9 cellular contexts compared by ENCODE assay signal in genomic region chr16:24609740-24610420, GRCh38.
DNase-seq lines count a peak whose midpoint lies in the region; ATAC-seq lines count a peak whose summit lies in the region.
"Had no signal": no experiment of that assay in that cellular context is flagged by ENCODE, and none has a peak within 500 bp of the region (broad histone marks: within the 10 kb centered on the region; RNA-seq: fewer than 3 reads in every experiment).

No MANE protein-coding gene starts in this region.

- H3K36me3 ChIP-seq in ectodermal cell (ENCODE audit: control insufficient read depth, insufficient read depth, low read length): no peaks in the 10 kb centered on the region
- no peaks in the 10 kb centered on the region for H3K36me3 ChIP-seq in subcutaneous abdominal adipose tissue (ENCODE audit: control insufficient read depth in 5 of 5, insufficient read depth in 5 of 5, low read length in 5 of 5)

- ATAC-seq in activated CD4-positive, alpha-beta T cell treated with anti-CD3 and anti-CD28 coated beads for 36 hours: peak; percentile 33
- ATAC-seq in memory B cell (ENCODE audit: low read depth): peak; percentile 74
- ATAC-seq in GM21515 (IDR thresholded peaks at IDR 0.05; ENCODE audit: unreplicated experiment): no peak
- ATAC-seq in GM19324 (IDR thresholded peaks at IDR 0.05; ENCODE audit: low FRiP score, unreplicated experiment): no peak

- no peak overlapping the region for H3K9ac ChIP-seq in subcutaneous abdominal adipose tissue (ENCODE audit: low read length in 5 of 5)

- H3K27me3 ChIP-seq in ectodermal cell (ENCODE audit: control insufficient read depth, insufficient read depth, low read length, poor library complexity, severe bottlenecking) (peaks cover 15% of the 10 kb centered on the region), subcutaneous abdominal adipose tissue (ENCODE audit: control insufficient read depth in 5 of 5, insufficient read depth in 4 of 5, low read length in 5 of 5) (peaks cover 0 to 24% (median 2%) of the 10 kb centered on the region in 5 donors)

- no peaks in the 10 kb centered on the region for H3K36me3 Mint-ChIP-seq in activated CD4-positive, alpha-beta T cell treated with anti-CD3 and anti-CD28 coated beads for 36 hours (ENCODE audit: low read depth)
- no peaks in the 10 kb centered on the region for H3K36me3 Mint-ChIP-seq in activated CD4-positive, alpha-beta T cell treated with anti-CD3 and anti-CD28 coated beads, Interleukin-2, amount 10 ng/mL, durations not matched to agents 7 days and 5 days (ENCODE audit: low read depth)
- no peaks in the 10 kb centered on the region for H3K36me3 Mint-ChIP-seq in memory B cell
- H3K36me3 Mint-ChIP-seq: CD4-positive, CD25-positive, alpha-beta regulatory T cell had no signal

- H3K4me1 ChIP-seq in ectodermal cell (ENCODE audit: control insufficient read depth, insufficient read depth, low read length) (no peaks in the 10 kb centered on the region), subcutaneous abdominal adipose tissue (ENCODE audit: control insufficient read depth in 5 of 5, insufficient read depth in 5 of 5, low read length in 5 of 5) (peaks cover 0 to 13% (median 11%) of the 10 kb centered on the region in 5 donors)

- H3K27me3 Mint-ChIP-seq in activated CD4-positive, alpha-beta T cell treated with anti-CD3 and anti-CD28 coated beads for 36 hours: peaks cover 46% of the 10 kb centered on the region
- peaks cover 45% of the 10 kb centered on the region for H3K27me3 Mint-ChIP-seq in activated CD4-positive, alpha-beta T cell treated with anti-CD3 and anti-CD28 coated beads, Interleukin-2, amount 10 ng/mL, durations not matched to agents 7 days and 5 days
- H3K27me3 Mint-ChIP-seq in memory B cell: peaks cover 22% of the 10 kb centered on the region

- POLR2A ChIA-PET in activated CD4-positive, alpha-beta T cell treated with anti-CD3 and anti-CD28 coated beads for 36 hours (lab: Charles Lee): interaction anchor here (0.7 kb wide), 1 partner anchor 209 kb away, joined by 3 read pairs; no protein-coding TSS in a partner anchor
- POLR2A ChIA-PET in activated CD4-positive, alpha-beta T cell treated with anti-CD3 and anti-CD28 coated beads, Interleukin-2, amount 10 ng/mL, durations not matched to agents 7 days and 5 days (lab: Charles Lee): no interaction called here

- peak; percentile 51 for DNase-seq in activated CD4-positive, alpha-beta T cell treated with anti-CD3 and anti-CD28 coated beads for 36 hours
- DNase-seq in activated CD4-positive, alpha-beta T cell treated with anti-CD3 and anti-CD28 coated beads, Interleukin-2, amount 10 ng/mL, durations not matched to agents 7 days and 5 days: no peak
- DNase-seq in NCI-H82 (lab: John Stamatoyannopoulos, UW): peak; percentile 96
- DNase-seq in memory B cell (ENCODE audit: low spot score in 2 of 2): peak; percentile 12 to 15
- DNase-seq: CD4-positive, CD25-positive, alpha-beta regulatory T cell had no signal

- no peak overlapping the region for H3K27ac Mint-ChIP-seq in activated CD4-positive, alpha-beta T cell treated with anti-CD3 and anti-CD28 coated beads for 36 hours
- no peak overlapping the region for H3K27ac Mint-ChIP-seq in activated CD4-positive, alpha-beta T cell treated with anti-CD3 and anti-CD28 coated beads, Interleukin-2, amount 10 ng/mL, durations not matched to agents 7 days and 5 days
- H3K27ac Mint-ChIP-seq in memory B cell: peak overlapping the region; percentile 42
- H3K27ac Mint-ChIP-seq: CD4-positive, CD25-positive, alpha-beta regulatory T cell had no signal

- intact Hi-C loops in activated CD4-positive, alpha-beta T cell treated with anti-CD3 and anti-CD28 coated beads for 36 hours (cut with DNase I, micrococcal nuclease): no loop called here

- H3K4me3 ChIP-seq in ectodermal cell (ENCODE audit: insufficient read depth, low read depth, low read length) (peak overlapping the region; percentile 44), subcutaneous abdominal adipose tissue (ENCODE audit: low read depth in 1 of 5, low read length in 5 of 5) (peak overlapping the region; percentile 45 to 62 (median 51))

- peaks cover 13% of the 10 kb centered on the region for H3K4me1 Mint-ChIP-seq in activated CD4-positive, alpha-beta T cell treated with anti-CD3 and anti-CD28 coated beads for 36 hours
- H3K4me1 Mint-ChIP-seq in activated CD4-positive, alpha-beta T cell treated with anti-CD3 and anti-CD28 coated beads, Interleukin-2, amount 10 ng/mL, durations not matched to agents 7 days and 5 days: peaks cover 7% of the 10 kb centered on the region
- peaks cover 5% of the 10 kb centered on the region for H3K4me1 Mint-ChIP-seq in memory B cell

- WGBS in ectodermal cell, 2 experiments: 2 to 3% methylated on average over 22 of the region's 22 CpGs

- CTCF ChIA-PET in activated CD4-positive, alpha-beta T cell treated with anti-CD3 and anti-CD28 coated beads for 36 hours (lab: Charles Lee): interaction anchor here (0.6 to 0.7 kb wide), 3 partner anchors 70 to 193 kb away, joined by 3 to 4 read pairs (median 3); no protein-coding TSS in a partner anchor
- CTCF ChIA-PET in activated CD4-positive, alpha-beta T cell treated with anti-CD3 and anti-CD28 coated beads, Interleukin-2, amount 10 ng/mL, durations not matched to agents 7 days and 5 days (lab: Charles Lee): interaction anchor here (1.7 kb wide), 1 partner anchor 10 kb away, joined by 4 read pairs; no protein-coding TSS in a partner anchor

- peak overlapping the region; percentile 28 for H3K4me3 Mint-ChIP-seq in activated CD4-positive, alpha-beta T cell treated with anti-CD3 and anti-CD28 coated beads for 36 hours
- no peak overlapping the region for H3K4me3 Mint-ChIP-seq in activated CD4-positive, alpha-beta T cell treated with anti-CD3 and anti-CD28 coated beads, Interleukin-2, amount 10 ng/mL, durations not matched to agents 7 days and 5 days
- peak overlapping the region; percentile 74 for H3K4me3 Mint-ChIP-seq in memory B cell

- H3K27ac ChIP-seq in ectodermal cell (ENCODE audit: insufficient read depth, low read depth, low read length, poor library complexity, severe bottlenecking) (no peak overlapping the region), subcutaneous abdominal adipose tissue (ENCODE audit: low read depth, low read length) (no peak overlapping the region)

- no peaks in the 10 kb centered on the region for H3K9me3 Mint-ChIP-seq in activated CD4-positive, alpha-beta T cell treated with anti-CD3 and anti-CD28 coated beads for 36 hours (ENCODE audit: low read depth)
- no peaks in the 10 kb centered on the region for H3K9me3 Mint-ChIP-seq in activated CD4-positive, alpha-beta T cell treated with anti-CD3 and anti-CD28 coated beads, Interleukin-2, amount 10 ng/mL, durations not matched to agents 7 days and 5 days
- no peaks in the 10 kb centered on the region for H3K9me3 Mint-ChIP-seq in memory B cell

- H3K9me3 ChIP-seq in ectodermal cell (ENCODE audit: control insufficient read depth, low read length) (no peaks in the 10 kb centered on the region), subcutaneous abdominal adipose tissue (ENCODE audit: control insufficient read depth in 5 of 5, low read length in 5 of 5) (no peaks in the 10 kb centered on the region)

Comparison
In these comparisons a context has a peak if more than half of its experiments do, and no peak if none do; other contexts are left out.
1. ATAC-seq: peak in activated CD4-positive, alpha-beta T cell treated with anti-CD3 and anti-CD28 coated beads for 36 hours (single experiment) and memory B cell (single experiment); none in GM21515 (single experiment) and GM19324 (single experiment).